17 cellular contexts compared by ENCODE assay signal in the genomic region with DNA sequence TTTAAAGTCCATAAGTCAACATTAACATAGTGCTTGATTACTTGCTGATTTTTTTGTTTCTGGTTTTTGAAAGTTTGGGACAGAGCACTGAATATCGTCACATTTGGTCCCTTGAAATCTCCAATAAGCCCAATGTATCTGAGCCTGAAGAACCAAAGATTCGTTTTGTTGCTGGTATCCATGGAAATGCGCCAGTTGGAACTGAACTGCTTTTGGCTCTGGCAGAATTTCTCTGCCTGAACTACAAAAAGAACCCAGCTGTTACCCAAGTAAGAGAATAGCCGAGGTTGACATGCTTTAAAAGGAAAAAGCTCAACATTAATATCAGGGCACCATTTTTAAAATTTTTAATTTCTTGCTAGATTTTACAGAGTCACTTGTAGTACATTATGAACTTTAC. TPM values are rescaled to one million over a fixed set of nuclear protein-coding genes. Genes with fewer than 3 reads are reported as not detected.
DNase-seq lines count a peak whose midpoint lies in the region; ATAC-seq, FAIRE-seq and TF ChIP-seq lines count a peak whose summit lies in the region.
"Had no signal": no experiment of that assay in that cellular context is flagged by ENCODE, and none has a peak within 500 bp of the region (broad histone marks: within the 10 kb centered on the region; RNA-seq: fewer than 3 reads in every experiment).

No MANE protein-coding gene starts in this region.

- TF ChIP-seq CTCF in chondrocyte (IDR thresholded peaks at IDR 0.05): no peak
- no peak for TF ChIP-seq CTCF in HepG2 (CRISPR knock-in tag; IDR thresholded peaks at IDR 0.05)
- TF ChIP-seq CTCF in thoracic aorta (IDR thresholded peaks at IDR 0.05): no peak

- POLR2A ChIA-PET in HepG2 (lab: Yijun Ruan, JAX): interaction anchor here (1.9 kb wide), 1 partner anchor 105 kb away, joined by 5 read pairs; no protein-coding TSS in a partner anchor

- ATAC-seq in HepG2: no peak
- ATAC-seq in thoracic aorta (ENCODE audit: insufficient number of reproducible peaks, low FRiP score, low read depth): no peak
- ATAC-seq in HG03159 (IDR thresholded peaks at IDR 0.05; ENCODE audit: unreplicated experiment): no peak
- ATAC-seq in HG02642 (IDR thresholded peaks at IDR 0.05; ENCODE audit: poor library complexity, unreplicated experiment): no peak

- no peak overlapping the region for H3K9ac ChIP-seq in GM23248
- H3K9ac ChIP-seq in HepG2 (ENCODE audit: insufficient read depth, low read depth, low read length): no peak overlapping the region
- H3K9ac ChIP-seq: BLaER1 treated with 17β-estradiol and CSF1 and Interleukin-3, amounts not matched to agents 10 nM and 100 nM had no signal

- TF ChIP-seq RAD21 in HepG2 (CRISPR knock-in tag; IDR thresholded peaks at IDR 0.05): no peak

- peak; percentile 8 for DNase-seq in GM23248
- DNase-seq in chondrocyte (ENCODE audit: low spot score): no peak
- DNase-seq in HepG2 (ENCODE audit: low spot score): no peak
- DNase-seq in thoracic aorta (ENCODE audit: low spot score): no peak
- no peak for DNase-seq in NCI-H2196 treated with DMSO at 0.1 percent for 48 hours (lab: John Stamatoyannopoulos, UW; ENCODE audit: unreplicated experiment)
- DNase-seq: activated CD4-positive, alpha-beta T cell treated with anti-CD3 and anti-CD28 coated beads for 1 hour; Kasumi-1; NCI-H1436 treated with DMSO at 0.1 percent for 48 hours; NCI-H345; psoas muscle; SHP77 treated with DMSO at 0.1 percent for 48 hours had no signal

- peaks cover 3% of the 10 kb centered on the region for H3K9me3 Mint-ChIP-seq in chondrocyte (ENCODE audit: low read depth)

- CTCF ChIA-PET in HepG2 (lab: Yijun Ruan, JAX; ENCODE audit: low intra/inter-chr PET ratio, low total read pairs): no interaction called here

- H3F3A ChIP-seq in GM23248 (ENCODE audit: insufficient read depth): no peaks in the 10 kb centered on the region

- BruUV-seq in HepG2 (replicated peaks; lab: Mats Ljungman, UMichigan): no TSS peak

- WGBS in GM23248 (ENCODE audit: low coverage in 1 of 2, low lambda C conversion rate in 2 of 2, missing lambda C conversion rate in 2 of 2), 2 experiments: 47 to 54% methylated on average over 4 of the region's 4 CpGs
- 95% methylated on average over 4 of the region's 4 CpGs for WGBS in HepG2 (ENCODE audit: low lambda C conversion rate)

- H3K4me1 ChIP-seq in GM23248 (ENCODE audit: insufficient read depth) (no peaks in the 10 kb centered on the region), HepG2 (ENCODE audit: insufficient read depth, low read length) (peaks cover 38% of the 10 kb centered on the region), thoracic aorta (ENCODE audit: control insufficient read depth in 1 of 2, low read depth in 2 of 2) (peaks cover 5 to 16% of the 10 kb centered on the region in 2 donors)
- H3K4me1 ChIP-seq: BLaER1 treated with 17β-estradiol and CSF1 and Interleukin-3, amounts not matched to agents 10 nM and 100 nM had no signal

- H3K36me3 Mint-ChIP-seq in chondrocyte (ENCODE audit: low read depth): peaks cover 23% of the 10 kb centered on the region

- H3K4me3 ChIP-seq in GM23248: no peak overlapping the region
- no peak overlapping the region for H3K4me3 ChIP-seq in HepG2 (replicated peaks in 1 of 3; ENCODE audit: insufficient read depth in 1 of 3, low read depth in 2 of 3, low read length in 3 of 3)
- H3K4me3 ChIP-seq in thoracic aorta: peak overlapping the region; percentile 30
- H3K4me3 ChIP-seq: BLaER1 treated with 17β-estradiol and CSF1 and Interleukin-3, amounts not matched to agents 10 nM and 100 nM; cardiac muscle cell; psoas muscle had no signal

- TF ChIP-seq EP300 in HepG2 (IDR thresholded peaks at IDR 0.05; ENCODE audit: low read depth in 2 of 2, low read length in 2 of 2) (no peak), HepG2 (CRISPR knock-in tag; IDR thresholded peaks at IDR 0.05; ENCODE audit: borderline replicate concordance) (no peak)

- H3K27ac Mint-ChIP-seq in chondrocyte (ENCODE audit: unreplicated experiment): peak overlapping the region; percentile 71

- H4K20me1 ChIP-seq in GM23248 (ENCODE audit: insufficient read depth) (no peaks in the 10 kb centered on the region), HepG2 (ENCODE audit: insufficient read depth, low read length) (no peaks in the 10 kb centered on the region)
- H4K20me1 ChIP-seq: BLaER1 treated with 17β-estradiol and CSF1 and Interleukin-3, amounts not matched to agents 10 nM and 100 nM had no signal

- no peaks in the 10 kb centered on the region for H3K9me2 ChIP-seq in GM23248 (ENCODE audit: insufficient read depth)

- H3K9me3 ChIP-seq in GM23248 (ENCODE audit: low read depth): no peaks in the 10 kb centered on the region
- no peaks in the 10 kb centered on the region for H3K9me3 ChIP-seq in HepG2 (ENCODE audit: low read length)
- no peaks in the 10 kb centered on the region for H3K9me3 ChIP-seq in thoracic aorta
- H3K9me3 ChIP-seq: psoas muscle had no signal

- peaks cover 17% of the 10 kb centered on the region; the same call in 1 of the 2 replicates for H3K79me2 ChIP-seq in GM23248 (ENCODE audit: insufficient read depth)
- H3K79me2 ChIP-seq in HepG2 (ENCODE audit: insufficient read depth, low read length): no peaks in the 10 kb centered on the region

- in situ Hi-C loops in GM23248 (cut with MboI): no loop called here
- in situ Hi-C loops in HepG2 (cut with HindIII; ENCODE audit: extremely low pct_ligation_motif_present, low pct_unique_long_range_greater_than_20kb): no loop called here

- H3K4me1 Mint-ChIP-seq in chondrocyte (ENCODE audit: low read depth): peaks cover 16% of the 10 kb centered on the region

- H3K4me3 Mint-ChIP-seq in chondrocyte (ENCODE audit: unreplicated experiment): no peak overlapping the region

- TF ChIP-seq POLR2A in HepG2 (IDR thresholded peaks at IDR 0.05; ENCODE audit: insufficient read depth in 1 of 2, low read depth in 2 of 2, low read length in 2 of 2): no peak

- H3K27me3 ChIP-seq in GM23248 (replicated peaks; ENCODE audit: insufficient read depth) (no peaks in the 10 kb centered on the region), HepG2 (ENCODE audit: control insufficient read depth in 1 of 2, insufficient read depth in 2 of 2, low read length in 2 of 2) (no peaks in the 10 kb centered on the region), thoracic aorta (replicated peaks; ENCODE audit: insufficient read depth) (no peaks in the 10 kb centered on the region)
- H3K27me3 ChIP-seq: BLaER1 treated with 17β-estradiol and CSF1 and Interleukin-3, amounts not matched to agents 10 nM and 100 nM; cardiac muscle cell had no signal

- intact Hi-C loops in HepG2 (cut with micrococcal nuclease; ENCODE audit: unreplicated experiment): no loop called here

- H2AFZ ChIP-seq in GM23248 (no peak overlapping the region), HepG2 (ENCODE audit: low read length) (no peak overlapping the region)

- H3K27ac ChIP-seq in GM23248 (no peak overlapping the region), HepG2 (ENCODE audit: extremely low read length, insufficient read depth, low read length) (peak overlapping the region; percentile 74), thoracic aorta (peak overlapping the region in 1 of 2 donors; percentile 63)
- H3K27ac ChIP-seq: BLaER1 treated with 17β-estradiol and CSF1 and Interleukin-3, amounts not matched to agents 10 nM and 100 nM; cardiac muscle cell; psoas muscle had no signal

- peaks cover 18% of the 10 kb centered on the region; the same call in 1 of the 2 replicates for H3K36me3 ChIP-seq in GM23248 (ENCODE audit: low read depth)
- peaks cover 12 to 33% of the 10 kb centered on the region in 2 experiments for H3K36me3 ChIP-seq in HepG2 (replicated peaks in 1 of 2; ENCODE audit: control insufficient read depth in 1 of 2, insufficient read depth in 2 of 2, low read length in 2 of 2)
- H3K36me3 ChIP-seq in thoracic aorta: peaks cover 10% of the 10 kb centered on the region

- H3K4me2 ChIP-seq in GM23248 (ENCODE audit: unreplicated experiment): no peak overlapping the region
- no peak overlapping the region for H3K4me2 ChIP-seq in HepG2 (ENCODE audit: low read depth, low read length)
- H3K4me2 ChIP-seq: BLaER1 treated with 17β-estradiol and CSF1 and Interleukin-3, amounts not matched to agents 10 nM and 100 nM had no signal

- no peaks in the 10 kb centered on the region for H3K27me3 Mint-ChIP-seq in chondrocyte (ENCODE audit: low read depth)

- FAIRE-seq in HepG2 (lab: Jason Lieb, UNC): no peak
- FAIRE-seq: endometrium, keratinocyte had no signal

TF ChIP-seq in HepG2, 621 proteins besides CTCF, POLR2A, EP300 and RAD21 (continues in another document):
- TF ChIP-seq NCOA5 (CRISPR knock-in tag; IDR thresholded peaks at IDR 0.05) (no peak), ZNF224 (CRISPR knock-in tag; IDR thresholded peaks at IDR 0.05) (no peak), ZNF331 (CRISPR knock-in tag; IDR thresholded peaks at IDR 0.05) (no peak)

RNA-seq across cellular contexts. Expression of a gene that starts 27.7 kb away (rescaled TPM):
- 16.9 and 20.2 TPM in 2 replicates for total RNA-seq in GM23248 (2014; rRNA removed; shearing (Covaris generic))
- polyA plus RNA-seq in GM23248 (2016; fragmentation: Nextera tagmentation; extraction: Ambion mirVana) (44.2 and 44.8 TPM in 2 replicates), HepG2 (2011; rRNA removed) (12.5 and 15.8 TPM in 2 replicates)
- total RNA-seq in chondrocyte (46.4 to 59.4 TPM (median 47.5 TPM) in 3 replicates), HepG2 (2016; rRNA removed; fragmentation: Illumina TruSeq; extraction: Trizol) (37.0 and 44.6 TPM in 2 replicates), thoracic aorta (10 to 100 TPM; 29.6 to 54.9 TPM)
- total RNA-seq in HepG2 (2016; cell fraction: cytosol; rRNA removed; fragmentation: Illumina TruSeq; extraction: Trizol; ENCODE audit: low read depth): 28.9 and 32.9 TPM in 2 replicates
- 36.9 and 46.8 TPM in 2 replicates for total RNA-seq in HepG2 (2016; cell fraction: insoluble cytoplasmic fraction; rRNA removed; fragmentation: Illumina TruSeq; extraction: Trizol)
- total RNA-seq in HepG2 (2016; cell fraction: membrane; rRNA removed; fragmentation: Illumina TruSeq; extraction: Trizol): 18.1 and 20.9 TPM in 2 replicates
- 39.4 and 39.8 TPM in 2 replicates for total RNA-seq in HepG2 (2016; cell fraction: nucleus; rRNA removed; fragmentation: Illumina TruSeq; extraction: Trizol)
- 7.1 and 11.8 TPM in 2 replicates for polyA plus RNA-seq in HepG2 (2011; cell fraction: cytosol; rRNA removed)
- 10.2 and 10.3 TPM in 2 replicates for polyA plus RNA-seq in HepG2 (2011; cell fraction: nucleus; rRNA removed)
- 26.1 and 37.7 TPM in 2 replicates for polyA plus RNA-seq in HepG2 (2012)
- 3.3 and 3.6 TPM in 2 replicates for polyA plus RNA-seq in HepG2 (2016; cell fraction: cytosol; fragmentation: Illumina TruSeq; extraction: Trizol; ENCODE audit: low read depth)
- polyA plus RNA-seq in HepG2 (2016; cell fraction: insoluble cytoplasmic fraction; fragmentation: Illumina TruSeq; extraction: Trizol; ENCODE audit: low read depth): 30.4 and 34.8 TPM in 2 replicates
- 8.4 and 9.0 TPM in 2 replicates for polyA plus RNA-seq in HepG2 (2016; cell fraction: membrane; fragmentation: Illumina TruSeq; extraction: Trizol; ENCODE audit: low read depth)
- 35.8 and 42.7 TPM in 2 replicates for polyA plus RNA-seq in HepG2 (2016; cell fraction: nucleus; fragmentation: Illumina TruSeq; extraction: Trizol; ENCODE audit: insufficient read depth, low read depth)
- polyA minus RNA-seq in HepG2 (2011; rRNA and poly(A)+ RNA removed; ENCODE audit: low replicate concordance): 13.3 and 27.5 TPM in 2 replicates
- polyA minus RNA-seq in HepG2 (2011; cell fraction: cytosol; rRNA and poly(A)+ RNA removed): 14.8 and 16.9 TPM in 2 replicates
- 56.3 and 63.3 TPM in 2 replicates for polyA minus RNA-seq in HepG2 (2011; cell fraction: nucleus; rRNA and poly(A)+ RNA removed)
